24 cellular contexts compared by ENCODE assay signal in the genomic region with DNA sequence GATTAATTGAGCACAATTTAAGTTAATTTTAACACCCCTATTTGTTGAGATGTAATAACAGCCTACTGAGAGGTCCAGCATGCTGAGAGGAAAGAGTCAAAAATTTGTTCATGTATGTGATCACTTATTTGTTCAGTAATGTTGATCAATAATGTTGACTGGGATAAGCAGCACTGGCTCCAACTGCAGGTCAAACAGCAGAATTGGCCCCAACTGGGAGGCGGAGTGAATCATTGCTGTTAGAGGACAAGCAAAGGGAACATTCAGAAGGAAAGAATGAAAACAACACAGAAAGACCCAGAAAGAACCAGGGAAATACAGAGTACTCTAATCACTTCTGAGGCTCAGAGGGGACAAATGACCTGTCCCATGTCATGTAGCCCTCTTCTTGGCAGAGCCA.
DNase-seq lines count a peak whose midpoint lies in the region; ATAC-seq, FAIRE-seq and TF ChIP-seq lines count a peak whose summit lies in the region.
"Had no signal": no experiment of that assay in that cellular context is flagged by ENCODE, and none has a peak within 500 bp of the region (broad histone marks: within the 10 kb centered on the region; RNA-seq: fewer than 3 reads in every experiment).

No MANE protein-coding gene starts in this region.

- H4K20me1 ChIP-seq in HepG2 (ENCODE audit: insufficient read depth, low read length) = no peaks in the 10 kb centered on the region
- H4K20me1 ChIP-seq: BLaER1 had no signal

- H3K36me3 ChIP-seq in liver (ENCODE audit: control insufficient read depth in 4 of 4, insufficient read depth in 3 of 4, low read depth in 1 of 4, low read length in 3 of 4) (peaks cover 0 to 4% (median 2%) of the 10 kb centered on the region in 4 donors), HepG2 (replicated peaks in 1 of 2; ENCODE audit: control insufficient read depth in 1 of 2, insufficient read depth in 2 of 2, low read length in 2 of 2) (peaks cover 0 to 4% of the 10 kb centered on the region in 2 experiments; a peak in 2 of 5 replicates)
- H3K36me3 ChIP-seq: HAP-1 had no signal

- intact Hi-C loops in HepG2 (cut with micrococcal nuclease; ENCODE audit: unreplicated experiment) = no loop called here

- TF ChIP-seq EP300 in HepG2 (IDR thresholded peaks at IDR 0.05; ENCODE audit: low read depth in 2 of 2, low read length in 2 of 2) (no peak), HepG2 (CRISPR knock-in tag; IDR thresholded peaks at IDR 0.05; ENCODE audit: borderline replicate concordance) (no peak)

- ATAC-seq in HepG2 (no peak; the same call in 2 of the 3 replicates), GM21528 (IDR thresholded peaks at IDR 0.05; ENCODE audit: low FRiP score, unreplicated experiment) (no peak)
- ATAC-seq: CD8-positive, alpha-beta T cell had no signal

- H2AFZ ChIP-seq in HepG2 (ENCODE audit: low read length) = no peak overlapping the region

- no peak overlapping the region for H3K4me2 ChIP-seq in HepG2 (ENCODE audit: low read depth, low read length)
- H3K4me2 ChIP-seq: BLaER1 had no signal

- no peaks in the 10 kb centered on the region for H3K79me2 ChIP-seq in HepG2 (ENCODE audit: insufficient read depth, low read length)

- CTCF ChIA-PET in HepG2 (lab: Yijun Ruan, JAX; ENCODE audit: low intra/inter-chr PET ratio, low total read pairs) = no interaction called here

- H3K27ac ChIP-seq in liver (ENCODE audit: low read depth in 1 of 2, low read length in 2 of 2) (peak overlapping the region; percentile 55 to 70), HepG2 (ENCODE audit: extremely low read length, insufficient read depth, low read length) (no peak overlapping the region)
- H3K27ac ChIP-seq: 22Rv1, BLaER1, C4-2B had no signal

- TF ChIP-seq CTCF in liver (IDR thresholded peaks at IDR 0.05; ENCODE audit: low read depth, low read length, missing input control) (peak; percentile 49), HepG2 (CRISPR knock-in tag; IDR thresholded peaks at IDR 0.05) (no peak), fibroblast of villous mesenchyme (IDR thresholded peaks at IDR 0.05; ENCODE audit: insufficient read depth, low read depth, low read length) (no peak)

- POLR2A ChIA-PET in HepG2 (lab: Yijun Ruan, JAX) = no interaction called here

- 32% methylated on average over 1 of the region's 1 CpG for WGBS in liver
- WGBS in HepG2 (ENCODE audit: low lambda C conversion rate) = 95% methylated on average over 1 of the region's 1 CpG

- H3K4me3 ChIP-seq in liver (ENCODE audit: low read depth in 1 of 3, low read length in 3 of 3) = no peak overlapping the region
- H3K4me3 ChIP-seq in HepG2 (replicated peaks in 1 of 3; ENCODE audit: insufficient read depth in 1 of 3, low read depth in 2 of 3, low read length in 3 of 3) = no peak overlapping the region
- H3K4me3 ChIP-seq in fibroblast of villous mesenchyme (ENCODE audit: low read depth, low read length) = no peak overlapping the region
- H3K4me3 ChIP-seq: BLaER1, HAP-1 had no signal

- no peak for FAIRE-seq in HepG2 (lab: Jason Lieb, UNC)
- FAIRE-seq: A204.1, GM12891, GM18507, H54 had no signal

- in situ Hi-C loops in HepG2 (cut with HindIII; ENCODE audit: extremely low pct_ligation_motif_present, low pct_unique_long_range_greater_than_20kb) = no loop called here

- peaks cover 3 to 41% (median 28%) of the 10 kb centered on the region in 4 donors for H3K4me1 ChIP-seq in liver (ENCODE audit: control insufficient read depth in 4 of 4, insufficient read depth in 4 of 4, low read length in 3 of 4)
- H3K4me1 ChIP-seq in HepG2 (ENCODE audit: insufficient read depth, low read length) = peaks cover 9% of the 10 kb centered on the region; the same call in 1 of the 2 replicates
- H3K4me1 ChIP-seq: BLaER1, Caco-2, HAP-1 had no signal

- H3K9me3 ChIP-seq in liver (ENCODE audit: control insufficient read depth in 4 of 4, low read length in 3 of 4) (peaks cover 0 to 5% (median 2%) of the 10 kb centered on the region in 4 donors), HepG2 (ENCODE audit: low read length) (peaks cover 7% of the 10 kb centered on the region)
- H3K9me3 ChIP-seq: HAP-1 had no signal

- TF ChIP-seq POLR2A in HepG2 (IDR thresholded peaks at IDR 0.05; ENCODE audit: insufficient read depth in 1 of 2, low read depth in 2 of 2, low read length in 2 of 2) = no peak

- H3K9ac ChIP-seq in liver (ENCODE audit: low read depth in 1 of 2, low read length in 2 of 2) (no peak overlapping the region), HepG2 (ENCODE audit: insufficient read depth, low read depth, low read length) (no peak overlapping the region)
- H3K9ac ChIP-seq: BLaER1 had no signal

- TF ChIP-seq RAD21 in liver (IDR thresholded peaks at IDR 0.05) = peak; percentile 63 to 75
- TF ChIP-seq RAD21 in HepG2 (CRISPR knock-in tag; IDR thresholded peaks at IDR 0.05) = no peak

- DNase-seq in HepG2 (ENCODE audit: low spot score) (no peak), fibroblast of villous mesenchyme (ENCODE audit: low read depth) (peak; percentile 40), mucosa of gallbladder (ENCODE audit: low spot score) (peak; percentile 40), kidney glomerular epithelial cell (lab: John Stamatoyannopoulos, UW) (no peak), NCI-H1105 (lab: John Stamatoyannopoulos, UW) (no peak)
- DNase-seq: Caco-2; CD4-positive, CD25-positive, alpha-beta regulatory T cell; CD8-positive, alpha-beta T cell; DMS 273 treated with DMSO at 0.1 percent for 48 hours; DMS79; EL; GF-D8; GOT3; HFFc6 had no signal

- BruUV-seq in HepG2 (replicated peaks; lab: Mats Ljungman, UMichigan) = no TSS peak

- H3K27me3 ChIP-seq in liver (ENCODE audit: control insufficient read depth in 4 of 4, insufficient read depth in 4 of 4, low read length in 3 of 4) = no peaks in the 10 kb centered on the region
- no peaks in the 10 kb centered on the region for H3K27me3 ChIP-seq in HepG2 (ENCODE audit: control insufficient read depth in 1 of 2, insufficient read depth in 2 of 2, low read length in 2 of 2)
- H3K27me3 ChIP-seq: BLaER1 had no signal

TF ChIP-seq in liver, 16 proteins besides CTCF, POLR2A, EP300 and RAD21 (continues in another document):
- peak; percentile 50 to 70 for TF ChIP-seq JUND (IDR thresholded peaks at IDR 0.05)
- no peak for TF ChIP-seq EGR1 (IDR thresholded peaks at IDR 0.05; ENCODE audit: low read depth in 2 of 2)
- peak; percentile 53 for TF ChIP-seq YY1 (IDR thresholded peaks at IDR 0.05)
- TF ChIP-seq, protein P1, sequence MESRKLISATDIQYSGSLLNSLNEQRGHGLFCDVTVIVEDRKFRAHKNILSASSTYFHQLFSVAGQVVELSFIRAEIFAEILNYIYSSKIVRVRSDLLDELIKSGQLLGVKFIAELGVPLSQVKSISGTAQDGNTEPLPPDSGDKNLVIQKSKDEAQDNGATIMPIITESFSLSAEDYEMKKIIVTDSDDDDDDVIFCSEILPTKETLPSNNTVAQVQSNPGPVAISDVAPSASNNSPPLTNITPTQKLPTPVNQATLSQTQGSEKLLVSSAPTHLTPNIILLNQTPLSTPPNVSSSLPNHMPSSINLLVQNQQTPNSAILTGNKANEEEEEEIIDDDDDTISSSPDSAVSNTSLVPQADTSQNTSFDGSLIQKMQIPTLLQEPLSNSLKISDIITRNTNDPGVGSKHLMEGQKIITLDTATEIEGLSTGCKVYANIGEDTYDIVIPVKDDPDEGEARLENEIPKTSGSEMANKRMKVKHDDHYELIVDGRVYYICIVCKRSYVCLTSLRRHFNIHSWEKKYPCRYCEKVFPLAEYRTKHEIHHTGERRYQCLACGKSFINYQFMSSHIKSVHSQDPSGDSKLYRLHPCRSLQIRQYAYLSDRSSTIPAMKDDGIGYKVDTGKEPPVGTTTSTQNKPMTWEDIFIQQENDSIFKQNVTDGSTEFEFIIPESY (IDR thresholded peaks at IDR 0.05) = no peak
- no peak for TF ChIP-seq TAF1 (conservative IDR thresholded peaks at IDR 0.05)
- no peak for TF ChIP-seq HNF4G (IDR thresholded peaks at IDR 0.05)
- TF ChIP-seq NR2F2 (IDR thresholded peaks at IDR 0.05) = peak; percentile 25
- TF ChIP-seq, protein P2, sequence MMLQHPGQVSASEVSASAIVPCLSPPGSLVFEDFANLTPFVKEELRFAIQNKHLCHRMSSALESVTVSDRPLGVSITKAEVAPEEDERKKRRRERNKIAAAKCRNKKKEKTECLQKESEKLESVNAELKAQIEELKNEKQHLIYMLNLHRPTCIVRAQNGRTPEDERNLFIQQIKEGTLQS (IDR thresholded peaks at IDR 0.05) = peak; percentile 47
- TF ChIP-seq FOXA1 (IDR thresholded peaks at IDR 0.05) = peak; percentile 48
- TF ChIP-seq SP1 (IDR thresholded peaks at IDR 0.05) = peak; percentile 72
- peak; percentile 65 to 73 for TF ChIP-seq RXRA (IDR thresholded peaks at IDR 0.05)

TF ChIP-seq in HepG2, 621 proteins besides CTCF, POLR2A, EP300 and RAD21 (continues in another document):
- TF ChIP-seq, protein P3, sequence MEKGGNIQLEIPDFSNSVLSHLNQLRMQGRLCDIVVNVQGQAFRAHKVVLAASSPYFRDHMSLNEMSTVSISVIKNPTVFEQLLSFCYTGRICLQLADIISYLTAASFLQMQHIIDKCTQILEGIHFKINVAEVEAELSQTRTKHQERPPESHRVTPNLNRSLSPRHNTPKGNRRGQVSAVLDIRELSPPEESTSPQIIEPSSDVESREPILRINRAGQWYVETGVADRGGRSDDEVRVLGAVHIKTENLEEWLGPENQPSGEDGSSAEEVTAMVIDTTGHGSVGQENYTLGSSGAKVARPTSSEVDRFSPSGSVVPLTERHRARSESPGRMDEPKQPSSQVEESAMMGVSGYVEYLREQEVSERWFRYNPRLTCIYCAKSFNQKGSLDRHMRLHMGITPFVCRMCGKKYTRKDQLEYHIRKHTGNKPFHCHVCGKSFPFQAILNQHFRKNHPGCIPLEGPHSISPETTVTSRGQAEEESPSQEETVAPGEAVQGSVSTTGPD (CRISPR knock-in tag; IDR thresholded peaks at IDR 0.05) = no peak
- no peak for TF ChIP-seq HOXA5 (CRISPR knock-in tag; IDR thresholded peaks at IDR 0.05)
- no peak for TF ChIP-seq ZBTB38 (CRISPR knock-in tag; IDR thresholded peaks at IDR 0.05)
- no peak for TF ChIP-seq SP4 (CRISPR knock-in tag; IDR thresholded peaks at IDR 0.05)
- no peak for TF ChIP-seq MTF1 (CRISPR knock-in tag; IDR thresholded peaks at IDR 0.05)
- TF ChIP-seq NR2F1 (CRISPR knock-in tag; IDR thresholded peaks at IDR 0.05) = no peak
- TF ChIP-seq, protein P4, sequence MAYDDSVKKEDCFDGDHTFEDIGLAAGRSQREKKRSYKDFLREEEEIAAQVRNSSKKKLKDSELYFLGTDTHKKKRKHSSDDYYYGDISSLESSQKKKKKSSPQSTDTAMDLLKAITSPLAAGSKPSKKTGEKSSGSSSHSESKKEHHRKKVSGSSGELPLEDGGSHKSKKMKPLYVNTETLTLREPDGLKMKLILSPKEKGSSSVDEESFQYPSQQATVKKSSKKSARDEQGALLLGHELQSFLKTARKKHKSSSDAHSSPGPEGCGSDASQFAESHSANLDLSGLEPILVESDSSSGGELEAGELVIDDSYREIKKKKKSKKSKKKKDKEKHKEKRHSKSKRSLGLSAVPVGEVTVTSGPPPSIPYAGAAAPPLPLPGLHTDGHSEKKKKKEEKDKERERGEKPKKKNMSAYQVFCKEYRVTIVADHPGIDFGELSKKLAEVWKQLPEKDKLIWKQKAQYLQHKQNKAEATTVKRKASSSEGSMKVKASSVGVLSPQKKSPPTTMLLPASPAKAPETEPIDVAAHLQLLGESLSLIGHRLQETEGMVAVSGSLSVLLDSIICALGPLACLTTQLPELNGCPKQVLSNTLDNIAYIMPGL (CRISPR knock-in tag; IDR thresholded peaks at IDR 0.05; ENCODE audit: borderline replicate concordance in 1 of 2, low read depth in 1 of 2) = no peak

Comparison
In these comparisons a context has a peak if more than half of its experiments do, and no peak if none do; other contexts are left out.
1. DNase-seq: peak in fibroblast of villous mesenchyme (single experiment) and mucosa of gallbladder (single experiment); none in HepG2 (single experiment), kidney glomerular epithelial cell (single experiment) and NCI-H1105 (single experiment).